6 cellular contexts compared by ENCODE assay signal in the genomic region with DNA sequence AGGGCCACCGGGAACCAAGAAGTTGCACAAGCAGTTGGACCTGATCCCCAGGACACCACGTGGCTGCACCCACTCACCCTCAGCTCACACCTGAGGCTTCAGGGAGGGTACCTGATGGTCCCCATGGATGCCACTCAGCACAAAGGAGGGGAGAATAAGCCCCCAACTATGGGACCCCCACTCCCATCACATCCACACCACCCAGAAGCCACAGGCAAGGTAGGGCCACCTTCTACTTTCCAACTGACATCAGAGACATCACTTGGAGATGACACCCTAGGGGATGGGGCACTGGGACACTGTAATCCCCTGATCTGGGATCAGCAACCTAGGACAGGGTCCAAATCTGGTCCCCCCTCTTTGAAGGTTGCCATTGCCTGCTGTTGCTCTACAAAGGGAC. TPM values are rescaled to one million over a fixed set of nuclear protein-coding genes. Genes with fewer than 3 reads are reported as not detected.
"Had no signal": no experiment of that assay in that cellular context is flagged by ENCODE, and none has a peak within 500 bp of the region (broad histone marks: within the 10 kb centered on the region; RNA-seq: fewer than 3 reads in every experiment).

No MANE protein-coding gene starts in this region.

RNA-seq across cellular contexts. Expression of gene RAET1L, which starts 1.3 kb away (rescaled TPM):
- total RNA-seq: LHCN-M2, OCI-LY7, Right ventricle myocardium inferior, RPMI7951, SJCRH30, SK-MEL-5 had no signal
